Comparison of ENCODE assay signal across 2 cellular contexts in the genomic region with DNA sequence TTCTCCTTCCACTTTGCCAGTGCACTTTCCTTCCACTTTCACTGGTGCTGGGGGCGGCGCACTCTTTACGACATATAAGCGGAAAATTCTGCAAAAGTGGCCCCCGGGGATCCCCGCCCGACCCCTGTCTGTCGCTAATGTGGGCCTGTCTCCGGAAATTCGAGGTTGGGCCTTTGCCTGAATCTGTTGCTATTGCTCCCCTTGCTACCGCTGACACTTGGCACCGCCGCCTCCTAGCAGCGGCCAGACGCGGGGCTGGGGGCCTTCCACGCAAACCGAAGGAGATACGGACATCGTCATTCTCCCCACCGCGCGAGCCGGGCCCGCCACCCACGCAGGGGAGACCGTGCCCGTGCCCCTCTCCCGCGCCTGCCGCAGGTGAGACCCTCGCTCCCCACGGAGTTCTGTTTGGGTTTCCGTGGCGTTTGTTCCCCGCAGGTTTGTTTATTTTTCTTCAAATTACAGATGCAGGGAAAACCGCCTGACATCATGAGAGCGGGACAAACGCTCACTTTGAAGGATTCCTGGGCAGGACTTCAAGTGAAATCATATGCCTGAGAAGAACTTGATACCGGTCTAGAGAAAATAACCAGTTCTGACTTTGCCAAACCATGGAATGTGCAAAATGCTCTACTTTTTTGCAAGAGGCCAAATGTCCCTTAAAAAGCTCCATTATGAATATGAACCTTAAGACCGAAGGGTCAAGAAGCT.
TF ChIP-seq lines count a peak whose summit lies in the region.

No MANE protein-coding gene starts in this region.

TF ChIP-seq in GM23338, 12 proteins besides CTCF, POLR2A, EP300 and RAD21:
- peak; percentile 73 for TF ChIP-seq EZH2phosphoT487 (IDR thresholded peaks at IDR 0.05; ENCODE audit: unreplicated experiment)
- TF ChIP-seq STAT1 (IDR thresholded peaks at IDR 0.05; ENCODE audit: unreplicated experiment), result no peak
- TF ChIP-seq REST (IDR thresholded peaks at IDR 0.05; ENCODE audit: unreplicated experiment), result no peak
- no peak for TF ChIP-seq ZNF331 (CRISPR knock-in tag; IDR thresholded peaks at IDR 0.05; ENCODE audit: low read depth)
- TF ChIP-seq EZH2 (IDR thresholded peaks at IDR 0.05; ENCODE audit: low read depth, unreplicated experiment), result peak; percentile 82
- no peak for TF ChIP-seq NANOG (IDR thresholded peaks at IDR 0.05; ENCODE audit: borderline replicate concordance)
- no peak for TF ChIP-seq ZNF114 (CRISPR knock-in tag; IDR thresholded peaks at IDR 0.05)
- TF ChIP-seq, protein P1, sequence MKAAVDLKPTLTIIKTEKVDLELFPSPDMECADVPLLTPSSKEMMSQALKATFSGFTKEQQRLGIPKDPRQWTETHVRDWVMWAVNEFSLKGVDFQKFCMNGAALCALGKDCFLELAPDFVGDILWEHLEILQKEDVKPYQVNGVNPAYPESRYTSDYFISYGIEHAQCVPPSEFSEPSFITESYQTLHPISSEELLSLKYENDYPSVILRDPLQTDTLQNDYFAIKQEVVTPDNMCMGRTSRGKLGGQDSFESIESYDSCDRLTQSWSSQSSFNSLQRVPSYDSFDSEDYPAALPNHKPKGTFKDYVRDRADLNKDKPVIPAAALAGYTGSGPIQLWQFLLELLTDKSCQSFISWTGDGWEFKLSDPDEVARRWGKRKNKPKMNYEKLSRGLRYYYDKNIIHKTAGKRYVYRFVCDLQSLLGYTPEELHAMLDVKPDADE (IDR thresholded peaks at IDR 0.05), result no peak
TF ChIP-seq in GM23338: peak in this region for 2.

TF ChIP-seq in GM12878, 131 proteins besides CTCF, POLR2A, EP300 and RAD21:
- TF ChIP-seq MYC (IDR thresholded peaks at IDR 0.05; ENCODE audit: insufficient read depth, insufficient read length, insufficient replicate concordance, low read length, severe bottlenecking) (no peak), CREB1 (IDR thresholded peaks at IDR 0.05; ENCODE audit: low read depth) (no peak), SMAD5 (IDR thresholded peaks at IDR 0.05; ENCODE audit: low read depth) (no peak), HCFC1 (IDR thresholded peaks at IDR 0.05; ENCODE audit: low read length) (no peak), EZH2 (IDR thresholded peaks at IDR 0.05; ENCODE audit: borderline replicate concordance, control insufficient read depth, low read depth, low read length) (peak; percentile 59; the same call in 1 of the 2 replicates), GABPA (IDR thresholded peaks at IDR 0.05; ENCODE audit: low read depth) (no peak), SUZ12 (IDR thresholded peaks at IDR 0.05; ENCODE audit: unreplicated experiment) (peak; percentile 76)
